Comparison of ENCODE assay signal across 1 cellular context in genomic region chrX:45760187-45760742, GRCh38.
TF ChIP-seq lines count a peak whose summit lies in the region.

No MANE protein-coding gene starts in this region.

TF ChIP-seq in IMR-90, 13 proteins besides CTCF, POLR2A, EP300 and RAD21 (continued from another document):
- no peak for TF ChIP-seq USF2 (IDR thresholded peaks at IDR 0.05; ENCODE audit: low read depth, low read length)
- no peak for TF ChIP-seq MAFK (IDR thresholded peaks at IDR 0.05; ENCODE audit: low read depth, low read length)
